In genomic region chr15:51186846-51187340, GRCh38 we compare ENCODE assay signal across 28 cellular contexts.
"Had no signal": no experiment of that assay in that cellular context is flagged by ENCODE, and none has a peak within 500 bp of the region (broad histone marks: within the 10 kb centered on the region; RNA-seq: fewer than 3 reads in every experiment).

No MANE protein-coding gene starts in this region.

- DNase-seq: activated CD4-positive, alpha-beta T cell treated with anti-CD3 and anti-CD28 coated beads, Interleukin-2, amount 10 ng/mL, durations not matched to agents 24 days and 14 days; activated CD4-positive, alpha-beta T cell treated with anti-CD3 and anti-CD28 coated beads, Interleukin-2, amount 50 U/mL, for 4 hours; activated CD8-positive, alpha-beta T cell treated with anti-CD3 and anti-CD28 coated beads for 36 hours; activated effector memory CD4-positive, alpha-beta T cell treated with anti-CD3 and anti-CD28 coated beads, Interleukin-2, amount 50 U/mL, for 16 hours; activated naive CD4-positive, alpha-beta T cell; activated naive CD4-positive, alpha-beta T cell treated with anti-CD3 and anti-CD28 coated beads, Interleukin-2, amount 50 U/mL, for 16 hours; activated naive CD8-positive, alpha-beta T cell treated with anti-CD3 and anti-CD28 coated beads for 36 hours; activated T-cell treated with anti-CD3 and anti-CD28 coated beads, Interleukin-2, amount 50 U/mL, for 1 hour; activated T-cell treated with anti-CD3 and anti-CD28 coated beads, Interleukin-2, amount 50 U/mL, for 72 hours; amniotic stem cell; aorta; KG1; NCI-H1105; NCI-H1417 treated with DMSO at 0.1 percent for 48 hours; NCI-H1694; NCI-H1930; NCI-H2081 treated with DMSO at 0.1 percent for 48 hours; NCI-H2227 treated with DMSO at 0.1 percent for 48 hours; NCI-H524; NCI-H82; SHP77; SJCRH30; T1000; WERI-Rb-1 had no signal

- H3K27me3 ChIP-seq: cardiac muscle cell, SJCRH30 had no signal

- H3K4me1 ChIP-seq: SJCRH30 had no signal

- H3K27ac ChIP-seq: cardiac muscle cell, SJCRH30, SK-N-MC, WERI-Rb-1 had no signal

- ATAC-seq: activated CD8-positive, alpha-beta T cell treated with anti-CD3 and anti-CD28 coated beads for 36 hours; activated T-cell treated with anti-CD3 and anti-CD28 coated beads, Interleukin-2, amount 50 U/mL, for 72 hours; activated T-helper 17 cell treated with anti-CD3 and anti-CD28 coated beads, Interleukin-2, amount 50 U/mL, for 72 hours; Panc1 had no signal

- H3K36me3 ChIP-seq: cardiac muscle cell, SJCRH30, WERI-Rb-1 had no signal

- H3K9me3 ChIP-seq: SJCRH30 had no signal

- H3K4me3 ChIP-seq: cardiac muscle cell, SJCRH30, SK-N-MC had no signal
